In genomic region chr20:32013326-32013725, GRCh38 we compare ENCODE assay signal across 38 cellular contexts. TPM values are rescaled to one million over a fixed set of nuclear protein-coding genes. Genes with fewer than 3 reads are reported as not detected.
"Had no signal": no experiment of that assay in that cellular context is flagged by ENCODE, and none has a peak within 500 bp of the region (broad histone marks: within the 10 kb centered on the region; RNA-seq: fewer than 3 reads in every experiment).

No MANE protein-coding gene starts in this region.

- H3K4me3 ChIP-seq: MG63 had no signal

- H3K4me2 ChIP-seq: KMS-11 had no signal

- H3K9me3 ChIP-seq: MG63 had no signal

- H3K27ac ChIP-seq: KMS-11 had no signal

- H3K9ac ChIP-seq: KMS-11 had no signal

- DNase-seq: Karpas-422, Kasumi-1, KG1, MG63, MM.1S, MV-4-11, NCI-H1048, NCI-H1092, NCI-H1092 treated with DMSO at 0.1 percent for 48 hours, NCI-H1105, NCI-H1105 treated with DMSO at 0.1 percent for 48 hours, NCI-H1417, NCI-H1417 treated with DMSO at 0.1 percent for 48 hours, NCI-H1436, NCI-H1436 treated with DMSO at 0.1 percent for 48 hours, NCI-H146, NCI-H1694, NCI-H1694 treated with DMSO at 0.1 percent for 48 hours, NCI-H187, NCI-H187 treated with DMSO at 0.1 percent for 48 hours, NCI-H1930, NCI-H2029, NCI-H2029 treated with DMSO at 0.1 percent for 48 hours, NCI-H2081, NCI-H2081 treated with DMSO at 0.1 percent for 48 hours, NCI-H2107, NCI-H2171, NCI-H2171 treated with DMSO at 0.1 percent for 48 hours, NCI-H2227 treated with DMSO at 0.1 percent for 48 hours, NCI-H226, NCI-H345, NCI-H446, NCI-H510A had no signal

- H3K36me3 ChIP-seq: MG63 had no signal

RNA-seq across cellular contexts. Expression of gene CCM2L, which starts 3.1 kb away (rescaled TPM):
- total RNA-seq: LHCN-M2, M059J, MCF 10A, NCI-H460 had no signal

RNA-seq across cellular contexts. Expression of gene HCK, which starts 38.7 kb away (rescaled TPM):
- total RNA-seq: LHCN-M2, MCF 10A, NCI-H460 had no signal

RNA-seq across cellular contexts. Expression of gene XKR7, which starts 45.4 kb away (rescaled TPM):
- total RNA-seq: LHCN-M2, MCF 10A, NCI-H460 had no signal
